Comparison of ENCODE assay signal across 2 cellular contexts in the genomic region with DNA sequence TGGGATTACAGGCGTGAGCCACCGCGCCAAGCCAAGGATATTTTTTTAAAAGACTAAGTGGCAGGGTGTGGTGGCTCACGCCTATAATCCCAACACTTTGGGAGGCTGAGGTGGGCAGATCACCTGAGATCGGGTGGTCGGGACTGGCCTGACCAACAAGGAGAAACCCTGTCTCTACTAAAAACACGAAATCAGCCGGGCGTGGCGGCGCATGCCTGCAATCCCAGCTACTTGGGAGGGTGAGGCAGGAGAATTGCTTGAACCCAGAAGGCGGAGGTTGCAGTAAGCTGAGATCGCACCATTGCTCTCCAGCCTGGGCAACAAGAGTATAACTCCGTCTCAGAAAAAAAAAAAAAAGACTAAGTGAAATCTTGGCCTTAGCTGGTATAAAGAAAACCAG. TPM values are rescaled to one million over a fixed set of nuclear protein-coding genes. Genes with fewer than 3 reads are reported as not detected.
"Had no signal": no experiment of that assay in that cellular context is flagged by ENCODE, and none has a peak within 500 bp of the region (broad histone marks: within the 10 kb centered on the region; RNA-seq: fewer than 3 reads in every experiment).

No MANE protein-coding gene starts in this region.

RNA-seq across cellular contexts. Expression of gene PRTG, which starts 49.8 kb away (rescaled TPM):
- polyA plus RNA-seq: naive thymus-derived CD4-positive, alpha-beta T cell; naive thymus-derived CD8-positive, alpha-beta T cell had no signal
